Comparison of ENCODE assay signal across 9 cellular contexts in the genomic region with DNA sequence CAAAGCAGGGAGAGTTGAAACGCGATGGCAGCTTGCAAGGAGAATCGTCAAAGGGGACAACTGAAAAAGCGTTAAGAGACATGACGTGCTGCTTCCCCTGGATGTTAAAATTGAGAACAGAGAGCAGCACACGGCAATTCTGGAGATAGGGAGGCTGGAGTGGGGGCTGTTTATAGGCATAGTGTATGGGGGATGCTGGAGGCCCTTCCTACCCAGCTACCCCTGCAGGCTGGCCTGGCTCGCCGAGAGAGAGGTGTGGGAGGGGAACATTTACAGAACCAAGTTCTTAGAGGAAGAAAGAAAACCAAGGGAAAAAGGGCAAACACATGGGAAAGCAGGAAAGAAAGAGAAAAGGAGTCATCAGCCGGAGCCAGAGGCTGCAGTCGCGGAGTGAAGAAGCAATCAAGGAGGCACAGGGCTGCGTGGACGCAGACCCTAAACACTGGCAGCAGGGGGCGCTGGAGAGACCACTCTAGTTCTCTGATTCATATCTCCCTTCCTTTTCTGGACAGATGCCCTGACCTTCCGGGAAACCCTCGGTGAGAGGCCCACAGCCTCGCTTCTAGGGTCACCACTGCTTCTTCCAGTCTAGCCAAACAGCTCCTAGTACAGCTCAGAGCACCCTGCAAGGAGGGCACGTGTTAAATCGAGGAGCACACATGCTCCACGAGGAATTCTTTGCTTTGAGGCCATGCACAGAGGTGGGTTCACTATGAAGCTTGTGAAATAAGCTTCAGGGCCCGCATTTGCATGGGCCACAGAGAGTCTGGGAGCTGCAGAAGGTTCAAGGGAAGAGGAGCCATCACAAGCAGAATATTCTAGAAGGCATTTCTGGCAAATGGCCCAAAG. TPM values are rescaled to one million over a fixed set of nuclear protein-coding genes. Genes with fewer than 3 reads are reported as not detected.
DNase-seq lines count a peak whose midpoint lies in the region; FAIRE-seq and TF ChIP-seq lines count a peak whose summit lies in the region.
"Had no signal": no experiment of that assay in that cellular context is flagged by ENCODE, and none has a peak within 500 bp of the region (broad histone marks: within the 10 kb centered on the region; RNA-seq: fewer than 3 reads in every experiment).

No MANE protein-coding gene starts in this region.

- H3K4me2 ChIP-seq in endothelial cell of umbilical vein (ENCODE audit: insufficient read depth, low read length): no peak overlapping the region
- H3K4me2 ChIP-seq in neuronal stem cell (ENCODE audit: insufficient read depth, low read length, poor library complexity, severe bottlenecking): no peak overlapping the region

- no peak overlapping the region for H2BK12ac ChIP-seq in neuronal stem cell (ENCODE audit: low read length)

- no TSS peak for BruUV-seq in endothelial cell of umbilical vein (replicated peaks; lab: Mats Ljungman, UMichigan)

- H3K4ac ChIP-seq in neuronal stem cell (ENCODE audit: low read length): no peak overlapping the region

- no peak overlapping the region for H2BK15ac ChIP-seq in neuronal stem cell (ENCODE audit: low read length)

- H4K20me1 ChIP-seq in endothelial cell of umbilical vein (replicated peaks; ENCODE audit: control insufficient read depth, extremely low read depth, insufficient read depth, low read length): no peaks in the 10 kb centered on the region

- no CpG with 5 or more reads among the region's 21 CpGs for WGBS in neuronal stem cell (ENCODE audit: extremely low coverage in 2 of 2, insufficient read length in 2 of 2, insufficient replicate concordance in 1 of 2), 2 donors

- H3K4me1 ChIP-seq in SJSA1 (replicated peaks): no peaks in the 10 kb centered on the region
- no peaks in the 10 kb centered on the region for H3K4me1 ChIP-seq in endothelial cell of umbilical vein (ENCODE audit: control insufficient read depth, extremely low read depth, insufficient read depth, low read length)
- peaks cover 0 to 2% of the 10 kb centered on the region in 2 donors for H3K4me1 ChIP-seq in neuronal stem cell (ENCODE audit: control insufficient read depth in 2 of 2, insufficient read depth in 1 of 2, low read depth in 1 of 2, low read length in 2 of 2)

- H3K79me2 ChIP-seq in endothelial cell of umbilical vein (ENCODE audit: control insufficient read depth, insufficient read depth, low read length): no peaks in the 10 kb centered on the region

- dilution Hi-C loops in endothelial cell of umbilical vein (cut with MboI; ENCODE audit: extremely low pct_ligation_motif_present, low sequenced_read_pairs): no loop called here

- H3K27ac ChIP-seq in SJSA1 (no peak overlapping the region), endothelial cell of umbilical vein (ENCODE audit: insufficient read depth, low read depth, low read length) (no peak overlapping the region), neuronal stem cell (replicated peaks; ENCODE audit: low read length) (no peak overlapping the region)

- H4K8ac ChIP-seq in neuronal stem cell (ENCODE audit: low read depth, low read length): no peak overlapping the region

- CTCF ChIA-PET in GM10248 (lab: Yijun Ruan, JAX): interaction anchor here (0.7 to 2.2 kb wide), 11 partner anchors 8 to 101 kb away, joined by 3 to 10 read pairs (median 4); no protein-coding TSS in a partner anchor
- CTCF ChIA-PET in endothelial cell of umbilical vein (lab: Charles Lee): no interaction called here

- no peak overlapping the region for H2BK5ac ChIP-seq in neuronal stem cell (ENCODE audit: low read length)

- H2AFZ ChIP-seq in endothelial cell of umbilical vein (ENCODE audit: low read depth, low read length): no peak overlapping the region
- H2AFZ ChIP-seq in neuronal stem cell (ENCODE audit: low read length): no peak overlapping the region

- H4K91ac ChIP-seq in neuronal stem cell (ENCODE audit: low read depth, low read length, poor library complexity): no peak overlapping the region

- POLR2A ChIA-PET in GM10248 (lab: Yijun Ruan, JAX): no interaction called here
- POLR2A ChIA-PET in endothelial cell of umbilical vein (lab: Charles Lee): no interaction called here

- H3K9me1 ChIP-seq in endothelial cell of umbilical vein (replicated peaks; ENCODE audit: control insufficient read depth, extremely low read depth, insufficient read depth, low read length): no peaks in the 10 kb centered on the region

- H3K36me3 ChIP-seq in SJSA1: no peaks in the 10 kb centered on the region
- H3K36me3 ChIP-seq in endothelial cell of umbilical vein (ENCODE audit: control insufficient read depth in 2 of 2, extremely low read depth in 1 of 2, insufficient read depth in 2 of 2, low read length in 2 of 2): no peaks in the 10 kb centered on the region
- H3K36me3 ChIP-seq in neuronal stem cell (replicated peaks in 1 of 2; ENCODE audit: control insufficient read depth in 2 of 2, insufficient read depth in 2 of 2, low read length in 2 of 2): no peaks in the 10 kb centered on the region

- no peaks in the 10 kb centered on the region for H3K27me3 ChIP-seq in SJSA1 (replicated peaks)
- H3K27me3 ChIP-seq in endothelial cell of umbilical vein (ENCODE audit: control insufficient read depth in 2 of 2, insufficient read depth in 2 of 2, low read length in 2 of 2): no peaks in the 10 kb centered on the region
- no peaks in the 10 kb centered on the region for H3K27me3 ChIP-seq in neuronal stem cell (ENCODE audit: control insufficient read depth in 3 of 3, insufficient read depth in 3 of 3, low read depth in 1 of 3, low read length in 3 of 3)

- H3K9ac ChIP-seq in endothelial cell of umbilical vein (replicated peaks; ENCODE audit: extremely low read depth, insufficient read depth, low read length) (no peak overlapping the region), neuronal stem cell (ENCODE audit: low read depth, low read length, poor library complexity) (no peak overlapping the region)

- peak; percentile 70 for DNase-seq in GM10248 (ENCODE audit: extremely low spot score)
- peak; percentile 59 for DNase-seq in HFF-Myc (ENCODE audit: extremely low read depth, low read depth)
- peak; percentile 27 to 60 for DNase-seq in SJSA1 (ENCODE audit: low read depth in 1 of 2, low spot score in 2 of 2)
- no peak for DNase-seq in endothelial cell of umbilical vein (ENCODE audit: low read depth, low spot score)
- DNase-seq in neuronal stem cell (ENCODE audit: low spot score): no peak
- no peak for DNase-seq in glomerular visceral epithelial cell (ENCODE audit: extremely low spot score)
- no peak for DNase-seq in NCI-H526 treated with DMSO at 0.1 percent for 48 hours (lab: John Stamatoyannopoulos, UW)
- DNase-seq in OCI-M2 (lab: John Stamatoyannopoulos, UW; ENCODE audit: unreplicated experiment): no peak

- H3K23ac ChIP-seq in neuronal stem cell (ENCODE audit: low read depth, low read length, poor library complexity): peak overlapping the region; percentile 3

- H3K9me3 ChIP-seq in SJSA1 (replicated peaks) (no peaks in the 10 kb centered on the region), endothelial cell of umbilical vein (replicated peaks; ENCODE audit: control insufficient read depth, insufficient read depth, low read length) (peaks cover 2% of the 10 kb centered on the region), neuronal stem cell (replicated peaks in 1 of 2; ENCODE audit: control insufficient read depth in 2 of 2, insufficient read depth in 1 of 2, low read depth in 1 of 2, low read length in 2 of 2) (no peaks in the 10 kb centered on the region)

- TF ChIP-seq POLR2A in endothelial cell of umbilical vein (IDR thresholded peaks at IDR 0.05; ENCODE audit: low read depth, low read length): no peak

- no peak overlapping the region for H2AK5ac ChIP-seq in neuronal stem cell (ENCODE audit: low read depth, low read length)

- no peak for FAIRE-seq in endothelial cell of umbilical vein (lab: Jason Lieb, UNC)

- no peak overlapping the region for H3K14ac ChIP-seq in neuronal stem cell (ENCODE audit: low read length)

- intact Hi-C loops in endothelial cell of umbilical vein (cut with micrococcal nuclease): no loop called here

- no peaks in the 10 kb centered on the region for H3K79me1 ChIP-seq in neuronal stem cell (ENCODE audit: low read depth, low read length)

- peak; percentile 48 for TF ChIP-seq CTCF in GM10248 (IDR thresholded peaks at IDR 0.05; ENCODE audit: control extremely low read depth, extremely low read depth, low read depth, missing control alignments)
- peak; percentile 87 for TF ChIP-seq CTCF in HFF-Myc (IDR thresholded peaks at IDR 0.05; ENCODE audit: low read depth, low read length, missing control alignments)
- TF ChIP-seq CTCF in endothelial cell of umbilical vein (IDR thresholded peaks at IDR 0.05; ENCODE audit: extremely low read depth in 1 of 2, insufficient read depth in 1 of 2, low read depth in 1 of 2, low read length in 2 of 2): peak; percentile 26 to 30

- H2BK120ac ChIP-seq in neuronal stem cell (ENCODE audit: low read depth, low read length): no peak overlapping the region

- H3K4me3 ChIP-seq in HFF-Myc (replicated peaks; ENCODE audit: low read depth, low read length) (no peak overlapping the region), SJSA1 (no peak overlapping the region), endothelial cell of umbilical vein (replicated peaks in 1 of 3; ENCODE audit: insufficient read depth in 1 of 3, low read depth in 1 of 3, low read length in 3 of 3) (no peak overlapping the region), neuronal stem cell (ENCODE audit: low read length in 2 of 2) (no peak overlapping the region)

- H3K18ac ChIP-seq in neuronal stem cell (ENCODE audit: low read length): no peak overlapping the region

TF ChIP-seq in endothelial cell of umbilical vein, 7 proteins besides CTCF, POLR2A, EP300 and RAD21:
- TF ChIP-seq GATA2 (IDR thresholded peaks at IDR 0.05; ENCODE audit: insufficient read depth, insufficient read length, low read depth, low read length) (peak; percentile 32), EZH2 (IDR thresholded peaks at IDR 0.05; ENCODE audit: borderline replicate concordance, low read depth, low read length, severe bottlenecking) (no peak)

RNA-seq across cellular contexts. Expression of a gene that starts 55.6 kb away (rescaled TPM):
- total RNA-seq in SJSA1 (2014; rRNA removed; shearing (Covaris generic)): not detected in 2 replicates
- not detected in 2 replicates for total RNA-seq in endothelial cell of umbilical vein
- polyA plus RNA-seq in endothelial cell of umbilical vein: not detected in 2 replicates
- polyA plus RNA-seq in endothelial cell of umbilical vein (2011; cell fraction: cytosol; rRNA removed): not detected in 2 replicates
- polyA plus RNA-seq in endothelial cell of umbilical vein (2011; cell fraction: nucleus; rRNA removed): not detected in 2 replicates
- polyA plus RNA-seq in endothelial cell of umbilical vein (2012): not detected in 2 replicates
- not detected in 2 replicates for polyA minus RNA-seq in endothelial cell of umbilical vein
- not detected for polyA minus RNA-seq in endothelial cell of umbilical vein (2011; cell fraction: cytosol; rRNA and poly(A)+ RNA removed)
- polyA minus RNA-seq in endothelial cell of umbilical vein (2011; cell fraction: nucleus; rRNA and poly(A)+ RNA removed): not detected in 2 replicates
- polyA plus RNA-seq in neuronal stem cell (2013, experiment 1 of 2): not detected
- polyA plus RNA-seq in neuronal stem cell (2013, experiment 2 of 2): not detected
- total RNA-seq: T-cell had no signal

Comparison
In these comparisons a context has a peak if more than half of its experiments do, and no peak if none do; other contexts are left out.
1. DNase-seq: peak in GM10248 (single experiment), HFF-Myc (single experiment) and SJSA1 (2 of 2); none in endothelial cell of umbilical vein (single experiment), neuronal stem cell (single experiment), glomerular visceral epithelial cell (single experiment), NCI-H526 treated with DMSO at 0.1 percent for 48 hours (single experiment) and OCI-M2 (single experiment).
2. CTCF ChIP-seq: peak in every context shown above with its lines; median percentile 87 in HFF-Myc; 48 in GM10248; 28 in endothelial cell of umbilical vein.